ENCODE assay signal across 12 cellular contexts in the genomic region with DNA sequence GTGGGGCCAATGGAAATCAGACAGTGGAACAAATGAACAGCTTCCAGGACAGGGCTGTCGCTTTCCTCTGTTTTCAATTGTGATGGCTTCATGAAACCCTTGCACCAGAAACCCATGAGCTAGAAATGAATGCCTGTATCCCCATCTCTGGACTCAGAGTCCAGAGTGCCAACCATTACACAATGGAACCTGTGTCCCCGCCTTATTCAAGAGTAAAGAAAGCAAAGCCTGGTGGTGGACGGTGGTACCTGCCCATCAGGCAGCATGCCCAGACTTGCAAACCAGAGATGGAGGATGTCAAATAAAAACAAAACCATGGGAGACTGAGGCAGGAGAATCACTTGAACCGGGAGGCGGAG. TPM values are rescaled to one million over a fixed set of nuclear protein-coding genes. Genes with fewer than 3 reads are reported as not detected.
DNase-seq lines count a peak whose midpoint lies in the region; ATAC-seq and TF ChIP-seq lines count a peak whose summit lies in the region.
"Had no signal": no experiment of that assay in that cellular context is flagged by ENCODE, and none has a peak within 500 bp of the region (broad histone marks: within the 10 kb centered on the region; RNA-seq: fewer than 3 reads in every experiment).

No MANE protein-coding gene starts in this region.

- H3K4me3 ChIP-seq in osteoblast (ENCODE audit: insufficient read depth, low read length), result peak overlapping the region; percentile 3

- TF ChIP-seq CTCF in C4-2B (conservative IDR thresholded peaks at IDR 0.05) (no peak; the same call in 1 of the 2 replicates), osteoblast (IDR thresholded peaks at IDR 0.05; ENCODE audit: extremely low read depth, low read depth, low read length) (no peak)

- ATAC-seq in GM18868 (IDR thresholded peaks at IDR 0.05; ENCODE audit: unreplicated experiment), result no peak
- ATAC-seq: T-cell had no signal

- peak overlapping the region; percentile 62 for H3K4me2 ChIP-seq in osteoblast (ENCODE audit: insufficient read depth, low read length)

- no peaks in the 10 kb centered on the region for H4K20me1 ChIP-seq in osteoblast (ENCODE audit: insufficient read depth, low read length)

- H3K79me2 ChIP-seq in osteoblast (ENCODE audit: insufficient read depth, low read length), result peaks cover 14% of the 10 kb centered on the region

- no peaks in the 10 kb centered on the region for H3K27me3 ChIP-seq in osteoblast (ENCODE audit: insufficient read depth, low read length)

- H3K9me3 ChIP-seq in osteoblast (ENCODE audit: low read depth, low read length), result no peaks in the 10 kb centered on the region

- peak overlapping the region; percentile 5 for H2AFZ ChIP-seq in osteoblast (ENCODE audit: low read length)

- DNase-seq in NCI-H2196 treated with DMSO at 0.1 percent for 48 hours (lab: John Stamatoyannopoulos, UW; ENCODE audit: unreplicated experiment) (peak; percentile 85), dermis blood vessel endothelial cell (peak; percentile 67), osteoblast (ENCODE audit: insufficient read length, low spot score, missing footprints) (peak; percentile 37), cerebellum (ENCODE audit: low spot score) (no peak), inferior parietal cortex (ENCODE audit: extremely low spot score) (no peak)
- DNase-seq in stimulated activated CD4-positive, alpha-beta T cell treated with anti-CD3 and anti-CD28 coated beads, Interleukin-4, amount 100 ng/mL, for 4 hours, result no peak
- DNase-seq: KG1, naive B cell, T-cell had no signal

- no peaks in the 10 kb centered on the region for H3K36me3 ChIP-seq in osteoblast (ENCODE audit: insufficient read depth, low read length)

- H3K4me1 ChIP-seq in osteoblast (ENCODE audit: insufficient read depth, low read length), result peaks cover 60% of the 10 kb centered on the region

- H3K27ac ChIP-seq in C4-2B, result peak overlapping the region; percentile 56
- peak overlapping the region; percentile 78 for H3K27ac ChIP-seq in osteoblast (ENCODE audit: low read depth, low read length)

RNA-seq across cellular contexts. Expression of a gene that starts 4.4 kb away (rescaled TPM):
- total RNA-seq in dermis blood vessel endothelial cell (159 and 248 TPM in 2 replicates), osteoblast (340 and 341 TPM in 2 replicates), cerebellum (61.2 TPM)

RNA-seq across cellular contexts. Expression of a gene that starts 42.5 kb away (rescaled TPM):
- total RNA-seq in dermis blood vessel endothelial cell (not detected in 2 replicates), osteoblast (not detected in 2 replicates), cerebellum (not detected)
- total RNA-seq: subcutaneous adipose tissue had no signal

Comparison
In these comparisons a context has a peak if more than half of its experiments do, and no peak if none do; other contexts are left out.
1. DNase-seq: peak in NCI-H2196 treated with DMSO at 0.1 percent for 48 hours (single experiment), dermis blood vessel endothelial cell (single experiment) and osteoblast (single experiment); none in cerebellum (single experiment), stimulated activated CD4-positive, alpha-beta T cell treated with anti-CD3 and anti-CD28 coated beads, Interleukin-4, amount 100 ng/mL, for 4 hours (0 of 2) and inferior parietal cortex (single experiment).